10 cellular contexts compared by ENCODE assay signal in genomic region chr11:58574851-58575250, GRCh38. TPM values are rescaled to one million over a fixed set of nuclear protein-coding genes. Genes with fewer than 3 reads are reported as not detected.
DNase-seq lines count a peak whose midpoint lies in the region; ATAC-seq, FAIRE-seq and TF ChIP-seq lines count a peak whose summit lies in the region.
"Had no signal": no experiment of that assay in that cellular context is flagged by ENCODE, and none has a peak within 500 bp of the region (broad histone marks: within the 10 kb centered on the region; RNA-seq: fewer than 3 reads in every experiment).

No MANE protein-coding gene starts in this region.

- H3K9me3 Mint-ChIP-seq in activated T-cell treated with anti-CD3 and anti-CD28 coated beads, Interleukin-2, amount 50 U/mL, for 72 hours: no peaks in the 10 kb centered on the region
- H3K9me3 Mint-ChIP-seq in activated naive CD4-positive, alpha-beta T cell treated with anti-CD3 and anti-CD28 coated beads, Interleukin-2, amount 50 U/mL, for 72 hours: no peaks in the 10 kb centered on the region

- peak; percentile 77 for FAIRE-seq in keratinocyte (lab: Jason Lieb, UNC)
- FAIRE-seq: H1 had no signal

- H3K36me3 ChIP-seq in keratinocyte (ENCODE audit: control insufficient read depth in 2 of 2, extremely low read depth in 1 of 2, insufficient read depth in 2 of 2, low read length in 2 of 2) (peaks cover 0 to 4% of the 10 kb centered on the region in 2 experiments), transverse colon (peaks cover 0 to 8% (median under 1%) of the 10 kb centered on the region in 4 donors)

- no peaks in the 10 kb centered on the region for H3K9me1 ChIP-seq in keratinocyte (ENCODE audit: control insufficient read depth, extremely low read depth, insufficient read depth, low read length)

- no peaks in the 10 kb centered on the region for H3K27me3 Mint-ChIP-seq in activated T-cell treated with anti-CD3 and anti-CD28 coated beads, Interleukin-2, amount 50 U/mL, for 72 hours (ENCODE audit: low read depth)

- dilution Hi-C loops in keratinocyte (cut with MboI; ENCODE audit: extremely low pct_ligation_motif_present, low sequenced_read_pairs): no loop called here

- no peak overlapping the region for H2AFZ ChIP-seq in keratinocyte (ENCODE audit: control insufficient read depth, low read length)

- peaks cover 23% of the 10 kb centered on the region for H3K79me2 ChIP-seq in keratinocyte (ENCODE audit: control insufficient read depth, insufficient read depth, low read length)

- H3K4me1 ChIP-seq in keratinocyte (ENCODE audit: control insufficient read depth, extremely low read depth, insufficient read depth, low read length): peaks cover 44% of the 10 kb centered on the region
- H3K4me1 ChIP-seq in transverse colon: peaks cover 7 to 50% (median 26%) of the 10 kb centered on the region in 4 donors

- TF ChIP-seq POLR2A in transverse colon (IDR thresholded peaks at IDR 0.05): no peak

- H3K4me2 ChIP-seq in keratinocyte (ENCODE audit: control insufficient read depth, extremely low read depth, insufficient read depth, low read depth, low read length): peak overlapping the region; percentile 91

- intact Hi-C loops in transverse colon (cut with DNase I; ENCODE audit: low total_unique reads): no loop called here

- H3K27ac ChIP-seq in keratinocyte (ENCODE audit: control insufficient read depth, insufficient read depth, low read length) (peak overlapping the region; percentile 100), transverse colon (peak overlapping the region; percentile 100)

- H3K9ac ChIP-seq in keratinocyte (ENCODE audit: control insufficient read depth, extremely low read depth, insufficient read depth, low read length): peak overlapping the region; percentile 71

- peak overlapping the region; percentile 38 to 60 (median 44) for H3K4me3 ChIP-seq in keratinocyte (ENCODE audit: control insufficient read depth in 2 of 3, extremely low read depth in 1 of 3, insufficient read depth in 2 of 3, low read depth in 1 of 3, low read length in 3 of 3)
- peak overlapping the region in 3 of 4 donors; percentile 6 to 28 (median 8) for H3K4me3 ChIP-seq in transverse colon

- TF ChIP-seq EP300 in transverse colon (IDR thresholded peaks at IDR 0.05; ENCODE audit: low read depth): no peak

- no peaks in the 10 kb centered on the region for H3K27me3 ChIP-seq in keratinocyte (ENCODE audit: control insufficient read depth, extremely low read depth, insufficient read depth, low read length)
- no peaks in the 10 kb centered on the region for H3K27me3 ChIP-seq in transverse colon

- ATAC-seq in activated T-cell treated with anti-CD3 and anti-CD28 coated beads, Interleukin-2, amount 50 U/mL, for 72 hours (replicated peaks in 1 of 2): no peak
- no peak for ATAC-seq in activated naive CD4-positive, alpha-beta T cell treated with anti-CD3 and anti-CD28 coated beads, Interleukin-2, amount 50 U/mL, for 72 hours

- peaks cover 54% of the 10 kb centered on the region for H3K4me1 Mint-ChIP-seq in activated T-cell treated with anti-CD3 and anti-CD28 coated beads, Interleukin-2, amount 50 U/mL, for 72 hours (ENCODE audit: low read depth)

- in situ Hi-C loops in transverse colon (cut with MboI; ENCODE audit: low pct_ligation_motif_present in 1 of 4, low pct_unique_long_range_greater_than_20kb in 1 of 4, low sequenced_read_pairs in 3 of 4): loop anchor here in 1 of 4 donors (10.0 kb wide), 1 partner anchor 570 kb away; the partner anchor contains the start of gene FAM111A

- no peaks in the 10 kb centered on the region for H3K9me3 ChIP-seq in keratinocyte (ENCODE audit: control insufficient read depth, low read depth, low read length)
- no peaks in the 10 kb centered on the region for H3K9me3 ChIP-seq in transverse colon

- no peaks in the 10 kb centered on the region for H4K20me1 ChIP-seq in keratinocyte (ENCODE audit: control insufficient read depth, extremely low read depth, insufficient read depth, low read length)

- peaks cover 20 to 25% of the 10 kb centered on the region in 2 donors for H3K36me3 Mint-ChIP-seq in activated T-cell treated with anti-CD3 and anti-CD28 coated beads, Interleukin-2, amount 50 U/mL, for 72 hours (ENCODE audit: insufficient read depth in 2 of 2)
- peaks cover 38% of the 10 kb centered on the region in 2 donors for H3K36me3 Mint-ChIP-seq in activated naive CD4-positive, alpha-beta T cell treated with anti-CD3 and anti-CD28 coated beads, Interleukin-2, amount 50 U/mL, for 72 hours

- H3K27ac Mint-ChIP-seq in activated T-cell treated with anti-CD3 and anti-CD28 coated beads, Interleukin-2, amount 50 U/mL, for 72 hours: peak overlapping the region; percentile 97
- peak overlapping the region; percentile 97 to 100 for H3K27ac Mint-ChIP-seq in activated naive CD4-positive, alpha-beta T cell treated with anti-CD3 and anti-CD28 coated beads, Interleukin-2, amount 50 U/mL, for 72 hours

- H3K4me3 Mint-ChIP-seq in activated T-cell treated with anti-CD3 and anti-CD28 coated beads, Interleukin-2, amount 50 U/mL, for 72 hours: peak overlapping the region; percentile 86 to 89

- TF ChIP-seq CTCF in keratinocyte (optimal IDR thresholded peaks at IDR 0.05 in 1 of 3, IDR thresholded peaks at IDR 0.05 in 1 of 3, conservative IDR thresholded peaks at IDR 0.05 in 1 of 3; ENCODE audit: extremely low read depth in 1 of 3, insufficient read depth in 2 of 3, low read length in 3 of 3) (no peak), transverse colon (IDR thresholded peaks at IDR 0.05) (no peak)

- DNase-seq in activated T-cell treated with anti-CD3 and anti-CD28 coated beads, Interleukin-2, amount 50 U/mL, for 72 hours: no peak
- no peak for DNase-seq in activated T-cell treated with anti-CD3 and anti-CD28 coated beads, Interleukin-2, amount 50 U/mL, for 1 hour
- no peak for DNase-seq in activated naive CD4-positive, alpha-beta T cell treated with anti-CD3 and anti-CD28 coated beads, Interleukin-2, amount 50 U/mL, for 72 hours (ENCODE audit: low spot score in 2 of 2)
- DNase-seq in keratinocyte (ENCODE audit: low read depth, low spot score) (no peak), transverse colon (no peak), NCI-H1694 (lab: John Stamatoyannopoulos, UW) (no peak), 8988T (no peak)
- DNase-seq in effector CD4-positive, alpha-beta T cell: no peak
- DNase-seq: NCI-H2029 had no signal

RNA-seq across cellular contexts. Expression of gene LPXN, which starts 0.8 kb away (rescaled TPM):
- 100 to 1,000 TPM; 113 to 121 TPM for total RNA-seq in activated T-cell treated with anti-CD3 and anti-CD28 coated beads, Interleukin-2, amount 50 U/mL, for 72 hours
- total RNA-seq in activated naive CD4-positive, alpha-beta T cell treated with anti-CD3 and anti-CD28 coated beads, Interleukin-2, amount 50 U/mL, for 72 hours: 100 to 1,000 TPM; 177 to 422 TPM
- polyA plus RNA-seq in keratinocyte: 83.9 to 147 TPM (median 92.5 TPM) in 3 replicates
- polyA plus RNA-seq in keratinocyte (2011; ENCODE audit: low read depth): 0.85 TPM
- 94.2 and 142 TPM in 2 replicates for polyA plus RNA-seq in keratinocyte (2011; cell fraction: cytosol; rRNA removed)
- 74.5 and 80.4 TPM in 2 replicates for polyA plus RNA-seq in keratinocyte (2011; cell fraction: nucleus; rRNA removed)
- 4.0 and 94.1 TPM in 2 replicates for polyA plus RNA-seq in keratinocyte (2012; ENCODE audit: low replicate concordance)
- 85.8 to 114 TPM (median 103 TPM) in 3 replicates for polyA minus RNA-seq in keratinocyte
- 44.7 TPM for polyA minus RNA-seq in keratinocyte (2011; cell fraction: cytosol; rRNA and poly(A)+ RNA removed)
- polyA minus RNA-seq in keratinocyte (2011; cell fraction: nucleus; rRNA and poly(A)+ RNA removed): 32.9 and 63.1 TPM in 2 replicates
- 10 to 100 TPM in 3 of 4 donors, 1 to 10 TPM in 1; 10.0 to 18.7 (median 16.0) TPM for total RNA-seq in transverse colon

RNA-seq across cellular contexts. Expression of gene ZFP91, which starts 4.0 kb away (rescaled TPM):
- total RNA-seq in activated T-cell treated with anti-CD3 and anti-CD28 coated beads, Interleukin-2, amount 50 U/mL, for 72 hours: 10 to 100 TPM; 43.4 to 48.4 TPM
- total RNA-seq in activated naive CD4-positive, alpha-beta T cell treated with anti-CD3 and anti-CD28 coated beads, Interleukin-2, amount 50 U/mL, for 72 hours: 10 to 100 TPM; 37.7 to 79.7 TPM
- 30.1 to 45.6 TPM (median 34.0 TPM) in 3 replicates for polyA plus RNA-seq in keratinocyte
- 14.5 TPM for polyA plus RNA-seq in keratinocyte (2011; ENCODE audit: low read depth)
- polyA plus RNA-seq in keratinocyte (2011; cell fraction: cytosol; rRNA removed): 30.4 and 45.7 TPM in 2 replicates
- 28.5 and 40.5 TPM in 2 replicates for polyA plus RNA-seq in keratinocyte (2011; cell fraction: nucleus; rRNA removed)
- 21.6 and 38.7 TPM in 2 replicates for polyA plus RNA-seq in keratinocyte (2012; ENCODE audit: low replicate concordance)
- polyA minus RNA-seq in keratinocyte: 14.7 to 40.9 TPM (median 25.4 TPM) in 3 replicates
- 27.4 TPM for polyA minus RNA-seq in keratinocyte (2011; cell fraction: cytosol; rRNA and poly(A)+ RNA removed)
- polyA minus RNA-seq in keratinocyte (2011; cell fraction: nucleus; rRNA and poly(A)+ RNA removed): 19.5 and 35.0 TPM in 2 replicates
- total RNA-seq in transverse colon: 10 to 100 TPM; 38.6 to 62.0 (median 56.2) TPM

RNA-seq across cellular contexts. Expression of gene CNTF, which starts 47.6 kb away (rescaled TPM):
- 1 to 10 TPM; 4.5 to 5.0 TPM for total RNA-seq in activated T-cell treated with anti-CD3 and anti-CD28 coated beads, Interleukin-2, amount 50 U/mL, for 72 hours
- 1 to 10 TPM; 4.2 to 5.9 TPM for total RNA-seq in activated naive CD4-positive, alpha-beta T cell treated with anti-CD3 and anti-CD28 coated beads, Interleukin-2, amount 50 U/mL, for 72 hours
- 0.96 to 1.9 TPM (median 1.3 TPM) in 3 replicates for polyA plus RNA-seq in keratinocyte
- polyA plus RNA-seq in keratinocyte (2011; ENCODE audit: low read depth): 0.14 TPM
- polyA plus RNA-seq in keratinocyte (2011; cell fraction: cytosol; rRNA removed): 0.58 and 0.79 TPM in 2 replicates
- polyA plus RNA-seq in keratinocyte (2011; cell fraction: nucleus; rRNA removed): 2.7 and 3.2 TPM in 2 replicates
- polyA plus RNA-seq in keratinocyte (2012; ENCODE audit: low replicate concordance): 1.0 and 1.2 TPM in 2 replicates
- 1.4 to 8.4 TPM (median 2.8 TPM) in 3 replicates for polyA minus RNA-seq in keratinocyte
- polyA minus RNA-seq in keratinocyte (2011; cell fraction: cytosol; rRNA and poly(A)+ RNA removed): not detected
- 4.9 and 6.8 TPM in 2 replicates for polyA minus RNA-seq in keratinocyte (2011; cell fraction: nucleus; rRNA and poly(A)+ RNA removed)
- 1 to 10 TPM in 3 of 4 donors, not detected in 1; 1.1 to 2.1 (median 1.5) TPM for total RNA-seq in transverse colon

Comparison
In these comparisons a context has a peak if more than half of its experiments do, and no peak if none do; other contexts are left out.
1. RNA of gene LPXN, which starts 0.8 kb away (total RNA-seq): 177 to 422 TPM in activated naive CD4-positive, alpha-beta T cell treated with anti-CD3 and anti-CD28 coated beads, Interleukin-2, amount 50 U/mL, for 72 hours and 113 to 121 TPM in activated T-cell treated with anti-CD3 and anti-CD28 coated beads, Interleukin-2, amount 50 U/mL, for 72 hours; 10.0 to 18.7 TPM in transverse colon; every median in the first group is over 4 times any median in the second.